Comparison of ENCODE assay signal across 8 cellular contexts in genomic region chr20:41738584-41739193, GRCh38.
A peak's percentile ranks its signal among the peaks of the same experiment; 100 is the strongest.
DNase-seq lines count a peak whose midpoint lies in the region; ATAC-seq and TF ChIP-seq lines count a peak whose summit lies in the region.

No MANE protein-coding gene starts in this region.

- no peaks in the 10 kb centered on the region for H3K27me3 ChIP-seq in RWPE2 (ENCODE audit: insufficient read depth, poor library complexity, severe bottlenecking)

- no peaks in the 10 kb centered on the region for H3K9me3 Mint-ChIP-seq in MCF 10A (ENCODE audit: unreplicated experiment)

- POLR2A ChIA-PET in MCF 10A (lab: Yijun Ruan, JAX): interaction anchor here (1.1 kb wide), 1 partner anchor 46 kb away, joined by 3 read pairs; no protein-coding TSS in a partner anchor

- H3K36me3 ChIP-seq in RWPE2 (ENCODE audit: low read depth): no peaks in the 10 kb centered on the region

- no peaks in the 10 kb centered on the region for H3K4me1 ChIP-seq in RWPE2 (ENCODE audit: insufficient read depth, poor library complexity, severe bottlenecking)

- peaks cover 4% of the 10 kb centered on the region for H3K27me3 Mint-ChIP-seq in MCF 10A (ENCODE audit: insufficient read depth, unreplicated experiment)

- peak; percentile 15 for DNase-seq in activated T-cell treated with anti-CD3 and anti-CD28 coated beads for 1 hour (ENCODE audit: low read depth)
- no peak for DNase-seq in activated T-cell treated with anti-CD3 and anti-CD28 coated beads for 4 hours
- no peak for DNase-seq in LNCaP clone FGC (ENCODE audit: low read depth)
- DNase-seq in RWPE2 (ENCODE audit: low spot score): no peak
- peak; percentile 56 for DNase-seq in MCF 10A (ENCODE audit: unreplicated experiment)
- peak; percentile 27 for DNase-seq in kidney glomerular epithelial cell (lab: John Stamatoyannopoulos, UW)
- peak; percentile 32 to 33 for DNase-seq in stimulated activated CD4-positive, alpha-beta T cell treated with anti-CD3 and anti-CD28 coated beads, Interleukin-4, amount 100 ng/mL, for 48 hours (ENCODE audit: low read depth in 2 of 2)

- no peak overlapping the region for H3K27ac ChIP-seq in RWPE2 (ENCODE audit: poor library complexity, severe bottlenecking)

- ATAC-seq in RWPE2 (ENCODE audit: low read depth) (peak; percentile 82), GM18870 (IDR thresholded peaks at IDR 0.05; ENCODE audit: unreplicated experiment) (no peak)

- no peaks in the 10 kb centered on the region for H3K4me1 Mint-ChIP-seq in MCF 10A (ENCODE audit: insufficient read depth, unreplicated experiment)

- no peak overlapping the region for H3K27ac Mint-ChIP-seq in MCF 10A (ENCODE audit: low read depth, unreplicated experiment)

- no peaks in the 10 kb centered on the region for H3K36me3 Mint-ChIP-seq in MCF 10A (ENCODE audit: insufficient read depth, unreplicated experiment)

- intact Hi-C loops in MCF 10A (cut with micrococcal nuclease): loop anchor here (1.0 kb wide), 2 partner anchors 1449 to 1671 kb away; no protein-coding TSS in a partner anchor

- CTCF ChIA-PET in MCF 10A (lab: Yijun Ruan, JAX): interaction anchor here (0.5 to 7.1 kb wide), 73 partner anchors 10 to 1707 kb away, joined by 3 to 92 read pairs (median 3); partner anchors contain the start of gene PTPRT

- no TSS peak for BruUV-seq in MCF 10A (replicated peaks; lab: Mats Ljungman, UMichigan)

- no peak overlapping the region for H3K4me3 Mint-ChIP-seq in MCF 10A (ENCODE audit: unreplicated experiment)

- H3K4me3 ChIP-seq in LNCaP clone FGC (ENCODE audit: low read depth, low read length): no peak overlapping the region
- H3K4me3 ChIP-seq in RWPE2 (ENCODE audit: severe bottlenecking): no peak overlapping the region

- H3K9me3 ChIP-seq in RWPE2 (ENCODE audit: severe bottlenecking): no peaks in the 10 kb centered on the region

- TF ChIP-seq CTCF in LNCaP clone FGC (IDR thresholded peaks at IDR 0.05; ENCODE audit: control insufficient read depth, extremely low read depth, insufficient read depth): peak; percentile 87
- peak; percentile 99 for TF ChIP-seq CTCF in RWPE2 (IDR thresholded peaks at IDR 0.05; ENCODE audit: poor library complexity, severe bottlenecking)
- TF ChIP-seq CTCF in MCF 10A (IDR thresholded peaks at IDR 0.05; ENCODE audit: unreplicated experiment): peak; percentile 81

Comparison
In these comparisons a context has a peak if more than half of its experiments do, and no peak if none do; other contexts are left out.
1. DNase-seq: peak in activated T-cell treated with anti-CD3 and anti-CD28 coated beads for 1 hour (single experiment), MCF 10A (single experiment), kidney glomerular epithelial cell (single experiment) and stimulated activated CD4-positive, alpha-beta T cell treated with anti-CD3 and anti-CD28 coated beads, Interleukin-4, amount 100 ng/mL, for 48 hours (2 of 2); none in activated T-cell treated with anti-CD3 and anti-CD28 coated beads for 4 hours (single experiment), LNCaP clone FGC (single experiment) and RWPE2 (single experiment).
2. Peak in every context shown above with its lines, with median percentiles within 50 percentile points of each other: CTCF ChIP-seq.